19 cellular contexts compared by ENCODE assay signal in the genomic region with DNA sequence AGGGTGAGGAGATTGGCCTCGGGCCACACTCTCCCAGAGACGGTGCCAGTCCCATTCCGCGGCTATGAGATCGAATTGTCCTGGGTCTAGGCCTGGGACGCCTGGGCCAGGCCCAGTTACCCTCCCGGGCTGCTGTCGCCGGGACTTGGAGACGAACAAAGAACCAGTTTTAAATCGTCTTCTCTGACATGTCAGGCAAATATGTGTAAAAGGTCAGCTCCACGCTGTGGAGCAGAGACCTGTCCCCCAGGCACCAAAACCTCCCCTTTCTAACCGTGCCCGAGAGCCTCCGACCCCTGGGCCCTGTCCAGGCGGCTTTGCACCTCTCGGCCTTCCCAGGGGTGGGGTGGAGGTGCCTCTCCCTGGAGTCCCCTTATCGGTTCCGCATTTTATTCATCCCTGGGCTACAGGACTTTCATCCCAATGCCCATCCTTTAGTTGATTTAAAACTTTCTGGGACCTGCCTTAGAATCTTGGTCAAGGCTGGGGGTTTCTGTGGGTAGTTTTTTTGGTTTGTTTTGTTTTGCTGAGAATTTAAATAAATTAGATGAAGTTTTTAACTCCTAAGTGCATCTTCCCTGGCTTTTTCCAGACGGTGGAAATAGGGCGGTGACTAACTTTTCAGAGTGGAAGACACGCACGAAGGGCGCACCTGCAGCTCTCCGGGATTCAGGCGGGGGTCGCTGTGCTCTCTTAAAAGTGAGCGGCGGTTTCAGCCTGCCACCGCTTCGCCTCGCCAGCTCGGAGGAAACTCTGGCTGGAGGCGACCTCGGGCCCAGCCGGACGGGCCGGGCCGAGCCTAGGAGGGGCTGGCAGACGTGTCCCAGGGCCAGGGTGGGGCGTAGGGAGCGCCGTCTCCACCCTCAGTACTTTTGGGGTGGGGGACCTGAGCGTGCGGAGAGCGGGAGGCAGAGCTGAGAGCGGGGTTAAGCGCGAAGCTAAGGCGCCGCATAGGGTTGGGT. TPM values are rescaled to one million over a fixed set of nuclear protein-coding genes. Genes with fewer than 3 reads are reported as not detected.
DNase-seq lines count a peak whose midpoint lies in the region; ATAC-seq and TF ChIP-seq lines count a peak whose summit lies in the region.
"Had no signal": no experiment of that assay in that cellular context is flagged by ENCODE, and none has a peak within 500 bp of the region (broad histone marks: within the 10 kb centered on the region; RNA-seq: fewer than 3 reads in every experiment).

No MANE protein-coding gene starts in this region.

- TF ChIP-seq CTCF in GM12864 (IDR thresholded peaks at IDR 0.05; ENCODE audit: low read depth, low read length, missing control alignments) (peak; percentile 29), PC-3 (conservative IDR thresholded peaks at IDR 0.05; ENCODE audit: low read depth, low read length) (no peak), esophagus squamous epithelium (IDR thresholded peaks at IDR 0.05) (no peak), osteoblast (IDR thresholded peaks at IDR 0.05; ENCODE audit: extremely low read depth, low read depth, low read length) (no peak)

- no peaks in the 10 kb centered on the region for H4K20me1 ChIP-seq in PC-3 (ENCODE audit: low read length)
- no peaks in the 10 kb centered on the region for H4K20me1 ChIP-seq in osteoblast (ENCODE audit: insufficient read depth, low read length)

- no peaks in the 10 kb centered on the region for H3K36me3 ChIP-seq in PC-3 (ENCODE audit: low read depth, low read length)
- no peaks in the 10 kb centered on the region for H3K36me3 ChIP-seq in esophagus squamous epithelium
- H3K36me3 ChIP-seq in osteoblast (ENCODE audit: insufficient read depth, low read length): no peaks in the 10 kb centered on the region
- H3K36me3 ChIP-seq: BLaER1 treated with 17β-estradiol and CSF1 and Interleukin-3, amounts not matched to agents 10 nM and 100 nM; gastroesophageal sphincter had no signal

- intact Hi-C loops in PC-3 (cut with micrococcal nuclease): no loop called here
- intact Hi-C loops in esophagus squamous epithelium (cut with DNase I): no loop called here

- TF ChIP-seq POLR2A in esophagus squamous epithelium (IDR thresholded peaks at IDR 0.05): no peak

- no peaks in the 10 kb centered on the region for H3K9me3 ChIP-seq in PC-3 (ENCODE audit: low read length)
- H3K9me3 ChIP-seq in esophagus squamous epithelium: no peaks in the 10 kb centered on the region
- H3K9me3 ChIP-seq in osteoblast (ENCODE audit: low read depth, low read length): no peaks in the 10 kb centered on the region

- CTCF ChIA-PET in PC-3 (lab: Charles Lee): no interaction called here

- H3K4me1 ChIP-seq in PC-3 (ENCODE audit: insufficient read depth, low read length): peaks cover 34% of the 10 kb centered on the region
- H3K4me1 ChIP-seq in esophagus squamous epithelium: peaks cover 7 to 76% (median 10%) of the 10 kb centered on the region in 3 donors
- no peaks in the 10 kb centered on the region for H3K4me1 ChIP-seq in osteoblast (ENCODE audit: insufficient read depth, low read length)

- BruUV-seq in PC-3 (replicated peaks; lab: Mats Ljungman, UMichigan): no TSS peak

- H3K4me2 ChIP-seq in PC-3 (ENCODE audit: low read length) (peak overlapping the region; percentile 98), osteoblast (ENCODE audit: insufficient read depth, low read length) (no peak overlapping the region)

- 56 to 57% methylated on average over 18 to 39 of the region's 51 CpGs for WGBS in esophagus squamous epithelium, 2 donors

- H3K27me3 ChIP-seq in PC-3 (ENCODE audit: low read length) (no peaks in the 10 kb centered on the region), esophagus squamous epithelium (peaks cover 0 to 100% (median 20%) of the 10 kb centered on the region in 4 donors), osteoblast (ENCODE audit: insufficient read depth, low read length) (peaks cover 97% of the 10 kb centered on the region)

- H3K27ac ChIP-seq in PC-3 (ENCODE audit: low read length) (no peak overlapping the region), esophagus squamous epithelium (peak overlapping the region in 3 of 4 donors; percentile 88 to 98 (median 98)), osteoblast (ENCODE audit: low read depth, low read length) (no peak overlapping the region)
- H3K27ac ChIP-seq: BLaER1 treated with 17β-estradiol and CSF1 and Interleukin-3, amounts not matched to agents 10 nM and 100 nM; gastroesophageal sphincter had no signal

- DNase-seq in GM12864 (ENCODE audit: low read depth): no peak
- DNase-seq in PC-3: no peak
- no peak for DNase-seq in esophagus squamous epithelium (lab: John Stamatoyannopoulos, UW)
- DNase-seq in osteoblast (ENCODE audit: insufficient read length, low spot score, missing footprints): peak; percentile 76
- DNase-seq: activated CD4-positive, alpha-beta memory T cell treated with anti-CD3 and anti-CD28 coated beads for 36 hours; activated effector memory CD4-positive, alpha-beta T cell treated with Interleukin-2 at 50 U/mL for 16 hours; DMS79 treated with DMSO at 0.1 percent for 48 hours; effector CD4-positive, alpha-beta T cell; HCEC 1CT; naive thymus-derived CD4-positive, alpha-beta T cell; NCI-H446; RPMI8226 had no signal

- H2AFZ ChIP-seq in PC-3 (ENCODE audit: low read length) (no peak overlapping the region), osteoblast (ENCODE audit: low read length) (no peak overlapping the region)

- POLR2A ChIA-PET in PC-3 (lab: Charles Lee; ENCODE audit: unreplicated experiment): no interaction called here

- no peaks in the 10 kb centered on the region for H3F3A ChIP-seq in PC-3 (ENCODE audit: low read length, unreplicated experiment)

- ATAC-seq in PC-3 (no peak), HG03442 (IDR thresholded peaks at IDR 0.05; ENCODE audit: unreplicated experiment) (no peak), HG03521 (IDR thresholded peaks at IDR 0.05; ENCODE audit: unreplicated experiment) (no peak), HG03342 (IDR thresholded peaks at IDR 0.05; ENCODE audit: unreplicated experiment) (no peak), HG03354 (IDR thresholded peaks at IDR 0.05; ENCODE audit: poor library complexity, severe bottlenecking, unreplicated experiment) (no peak)
- ATAC-seq: gastroesophageal sphincter; naive thymus-derived CD4-positive, alpha-beta T cell had no signal

- H3K9me2 ChIP-seq in PC-3 (replicated peaks; ENCODE audit: low read length): no peaks in the 10 kb centered on the region

- H3K79me2 ChIP-seq in PC-3 (ENCODE audit: low read length): peaks cover 30% of the 10 kb centered on the region
- no peaks in the 10 kb centered on the region for H3K79me2 ChIP-seq in osteoblast (ENCODE audit: insufficient read depth, low read length)

- no peak overlapping the region for H3K9ac ChIP-seq in PC-3 (ENCODE audit: low read length)
- H3K9ac ChIP-seq: BLaER1 treated with 17β-estradiol and CSF1 and Interleukin-3, amounts not matched to agents 10 nM and 100 nM had no signal

- H3K4me3 ChIP-seq in GM12864 (ENCODE audit: low read depth, low read length): no peak overlapping the region
- H3K4me3 ChIP-seq in PC-3 (ENCODE audit: low read length): no peak overlapping the region; the same call in 1 of the 2 replicates
- H3K4me3 ChIP-seq in esophagus squamous epithelium: peak overlapping the region in 1 of 4 donors; percentile 84
- no peak overlapping the region for H3K4me3 ChIP-seq in osteoblast (ENCODE audit: insufficient read depth, low read length)
- H3K4me3 ChIP-seq: gastroesophageal sphincter had no signal

RNA-seq across cellular contexts. Expression of gene TFAP2A, which starts 6.0 kb away (rescaled TPM):
- total RNA-seq in PC-3 (2014; rRNA removed) (29.4 and 35.5 TPM in 2 replicates), esophagus squamous epithelium (10 to 100 TPM; 11.6 to 39.1 (median 29.9) TPM), osteoblast (under 0.01 and 0.36 TPM in 2 replicates)
- total RNA-seq: naive thymus-derived CD4-positive, alpha-beta T cell; skeletal muscle tissue had no signal

Comparison
In these comparisons a context has a peak if more than half of its experiments do, and no peak if none do; other contexts are left out.
1. H3K27ac ChIP-seq: peak in esophagus squamous epithelium (3 of 4); none in PC-3 (single experiment) and osteoblast (single experiment).